Comparison of ENCODE assay signal across 19 cellular contexts in the genomic region with DNA sequence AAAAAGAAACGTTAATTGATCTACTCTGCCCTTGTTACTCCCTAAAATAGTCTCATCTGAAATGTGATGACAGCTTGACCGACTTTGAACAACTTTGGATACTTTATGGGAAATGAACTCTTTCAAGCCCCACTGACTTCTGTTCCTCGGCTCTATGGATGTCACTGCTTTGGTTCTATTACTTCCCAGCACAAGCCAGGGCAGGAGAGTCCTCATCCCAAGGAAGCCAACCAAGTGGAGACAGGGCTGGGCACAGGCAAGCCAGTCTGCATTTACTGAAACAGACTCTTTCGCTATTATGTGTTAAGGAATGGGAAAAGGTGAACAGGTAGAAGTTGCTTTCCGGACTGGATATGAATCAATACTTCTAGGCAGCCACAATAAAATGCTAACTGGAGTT.
A peak's percentile ranks its signal among the peaks of the same experiment; 100 is the strongest.
DNase-seq lines count a peak whose midpoint lies in the region; ATAC-seq and TF ChIP-seq lines count a peak whose summit lies in the region.
"Had no signal": no experiment of that assay in that cellular context is flagged by ENCODE, and none has a peak within 500 bp of the region (broad histone marks: within the 10 kb centered on the region; RNA-seq: fewer than 3 reads in every experiment).

No MANE protein-coding gene starts in this region.

- no peaks in the 10 kb centered on the region for H3K9me3 ChIP-seq in cardiac muscle cell (ENCODE audit: low read depth)
- H3K9me3 ChIP-seq: A549; BLaER1 treated with 17β-estradiol and CSF1 and Interleukin-3, amounts not matched to agents 10 nM and 100 nM had no signal

- peaks cover 75% of the 10 kb centered on the region for H3K4me1 Mint-ChIP-seq in activated naive CD8-positive, alpha-beta T cell (ENCODE audit: low read depth)
- H3K4me1 Mint-ChIP-seq in naive B cell (peaks cover 42 to 47% (median 44%) of the 10 kb centered on the region in 3 donors), type B pancreatic cell (ENCODE audit: unreplicated experiment) (peaks cover 35% of the 10 kb centered on the region)
- peaks cover 2% of the 10 kb centered on the region for H3K4me1 Mint-ChIP-seq in activated CD8-positive, alpha-beta memory T cell treated with anti-CD3 and anti-CD28 coated beads, Interleukin-2, amount 10 ng/mL, durations not matched to agents 7 days and 5 days

- H3K4me1 ChIP-seq in cardiac muscle cell (ENCODE audit: low read depth): peaks cover 57% of the 10 kb centered on the region
- H3K4me1 ChIP-seq: BLaER1 treated with 17β-estradiol and CSF1 and Interleukin-3, amounts not matched to agents 10 nM and 100 nM had no signal

- CTCF ChIA-PET in activated CD8-positive, alpha-beta memory T cell treated with anti-CD3 and anti-CD28 coated beads, Interleukin-2, amount 10 ng/mL, durations not matched to agents 7 days and 5 days (lab: Charles Lee): no interaction called here

- no peaks in the 10 kb centered on the region for H3K27me3 Mint-ChIP-seq in activated naive CD8-positive, alpha-beta T cell
- H3K27me3 Mint-ChIP-seq in naive B cell: no peaks in the 10 kb centered on the region
- H3K27me3 Mint-ChIP-seq in type B pancreatic cell: no peaks in the 10 kb centered on the region
- no peaks in the 10 kb centered on the region for H3K27me3 Mint-ChIP-seq in activated CD8-positive, alpha-beta memory T cell treated with anti-CD3 and anti-CD28 coated beads, Interleukin-2, amount 10 ng/mL, durations not matched to agents 7 days and 5 days

- H3K36me3 ChIP-seq in cardiac muscle cell: no peaks in the 10 kb centered on the region
- H3K36me3 ChIP-seq: BLaER1 treated with 17β-estradiol and CSF1 and Interleukin-3, amounts not matched to agents 10 nM and 100 nM had no signal

- no peak overlapping the region for H3K4me3 ChIP-seq in cardiac muscle cell
- H3K4me3 ChIP-seq: A549; BLaER1 treated with 17β-estradiol and CSF1 and Interleukin-3, amounts not matched to agents 10 nM and 100 nM; GM23338 had no signal

- H3K9me3 Mint-ChIP-seq in activated naive CD8-positive, alpha-beta T cell (ENCODE audit: low read depth): no peaks in the 10 kb centered on the region
- H3K9me3 Mint-ChIP-seq in naive B cell: peaks cover 0 to 2% (median 0%) of the 10 kb centered on the region in 7 donors
- H3K9me3 Mint-ChIP-seq in type B pancreatic cell: peaks cover 4% of the 10 kb centered on the region
- no peaks in the 10 kb centered on the region for H3K9me3 Mint-ChIP-seq in activated CD8-positive, alpha-beta memory T cell treated with anti-CD3 and anti-CD28 coated beads, Interleukin-2, amount 10 ng/mL, durations not matched to agents 7 days and 5 days (ENCODE audit: low read depth)
- H3K9me3 Mint-ChIP-seq: GM23338 had no signal

- ATAC-seq in left ventricle myocardium superior (no peak), naive B cell (ENCODE audit: low read depth in 2 of 2) (no peak), HG02759 (IDR thresholded peaks at IDR 0.05; ENCODE audit: unreplicated experiment) (no peak)
- no peak for ATAC-seq in activated CD8-positive, alpha-beta memory T cell treated with anti-CD3 and anti-CD28 coated beads, Interleukin-2, amount 10 ng/mL, durations not matched to agents 7 days and 5 days
- ATAC-seq: A549, GM23338 had no signal

- DNase-seq in cardiac muscle cell (ENCODE audit: low read depth in 1 of 2, low spot score in 1 of 2) (no peak), left ventricle myocardium superior (no peak), naive B cell (no peak), type B pancreatic cell (ENCODE audit: extremely low spot score, unreplicated experiment) (no peak), foreskin melanocyte (no peak)
- no peak for DNase-seq in activated CD8-positive, alpha-beta memory T cell treated with anti-CD3 and anti-CD28 coated beads, Interleukin-2, amount 10 ng/mL, durations not matched to agents 7 days and 5 days
- DNase-seq: HCEC 1CT, KBM-7, NCI-H1105 treated with DMSO at 0.1 percent for 48 hours, NCI-H1694 treated with DMSO at 0.1 percent for 48 hours, NCI-H510A, NCI-H82, RPMI8226, SHP77 treated with DMSO at 0.1 percent for 48 hours had no signal

- intact Hi-C loops in left ventricle myocardium superior (cut with micrococcal nuclease): no loop called here

- no peaks in the 10 kb centered on the region for H3K27me3 ChIP-seq in cardiac muscle cell
- H3K27me3 ChIP-seq: BLaER1 treated with 17β-estradiol and CSF1 and Interleukin-3, amounts not matched to agents 10 nM and 100 nM had no signal

- H3K27ac Mint-ChIP-seq in activated naive CD8-positive, alpha-beta T cell: peak overlapping the region; percentile 88
- H3K27ac Mint-ChIP-seq in naive B cell: peak overlapping the region in 4 of 6 donors; percentile 24 to 85 (median 60)
- H3K27ac Mint-ChIP-seq in type B pancreatic cell: peak overlapping the region; percentile 50
- no peak overlapping the region for H3K27ac Mint-ChIP-seq in activated CD8-positive, alpha-beta memory T cell treated with anti-CD3 and anti-CD28 coated beads, Interleukin-2, amount 10 ng/mL, durations not matched to agents 7 days and 5 days
- H3K27ac Mint-ChIP-seq: GM23338 had no signal

- TF ChIP-seq CTCF in cardiac muscle cell (IDR thresholded peaks at IDR 0.05; ENCODE audit: low read depth, low read length) (no peak), type B pancreatic cell (conservative IDR thresholded peaks at IDR 0.05) (no peak)

- H3K4me3 Mint-ChIP-seq in activated naive CD8-positive, alpha-beta T cell: no peak overlapping the region
- H3K4me3 Mint-ChIP-seq in naive B cell (no peak overlapping the region), type B pancreatic cell (peak overlapping the region; percentile 39)
- no peak overlapping the region for H3K4me3 Mint-ChIP-seq in activated CD8-positive, alpha-beta memory T cell treated with anti-CD3 and anti-CD28 coated beads, Interleukin-2, amount 10 ng/mL, durations not matched to agents 7 days and 5 days
- H3K4me3 Mint-ChIP-seq: GM23338 had no signal

- H3K27ac ChIP-seq in cardiac muscle cell: peak overlapping the region; percentile 94
- H3K27ac ChIP-seq: BLaER1 treated with 17β-estradiol and CSF1 and Interleukin-3, amounts not matched to agents 10 nM and 100 nM had no signal

- H3K36me3 Mint-ChIP-seq in activated naive CD8-positive, alpha-beta T cell: peaks cover 20% of the 10 kb centered on the region
- H3K36me3 Mint-ChIP-seq in naive B cell: no peaks in the 10 kb centered on the region
- H3K36me3 Mint-ChIP-seq in type B pancreatic cell: peaks cover 4% of the 10 kb centered on the region
- peaks cover 4% of the 10 kb centered on the region for H3K36me3 Mint-ChIP-seq in activated CD8-positive, alpha-beta memory T cell treated with anti-CD3 and anti-CD28 coated beads, Interleukin-2, amount 10 ng/mL, durations not matched to agents 7 days and 5 days
